In the genomic region with DNA sequence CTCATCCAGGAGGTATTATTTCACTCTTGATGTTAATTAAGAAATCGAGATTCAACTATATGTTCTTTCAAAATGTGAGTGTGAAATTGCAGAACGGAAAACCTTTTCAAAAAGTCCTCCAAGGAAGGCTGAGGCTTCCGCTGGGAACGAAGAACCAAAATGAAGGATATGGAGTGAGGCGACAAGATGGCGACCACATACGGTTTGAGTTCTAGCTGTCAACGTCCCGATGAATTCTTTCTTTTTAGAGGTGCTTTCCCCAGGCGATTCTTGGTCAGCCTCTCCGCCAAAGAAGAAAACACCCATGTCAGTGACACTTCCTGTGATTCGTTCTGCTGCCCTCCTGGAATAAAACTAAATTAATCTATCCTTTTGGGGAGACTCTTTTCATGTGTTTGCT, we compare ENCODE assay signal across 9 cellular contexts.
"Had no signal": no experiment of that assay in that cellular context is flagged by ENCODE, and none has a peak within 500 bp of the region (broad histone marks: within the 10 kb centered on the region; RNA-seq: fewer than 3 reads in every experiment).

No MANE protein-coding gene starts in this region.

- H3K9ac ChIP-seq: KMS-11 had no signal

- DNase-seq: GOT3, H7, HFFc6, KBM-7 had no signal

- H3K4me1 ChIP-seq: HAP-1 had no signal

- ATAC-seq: HCT116, HepG2 had no signal

- FAIRE-seq: HepG2 had no signal

- H3K4me2 ChIP-seq: KMS-11 had no signal

- H3K9me3 ChIP-seq: HAP-1 had no signal

- H3K36me3 ChIP-seq: HAP-1 had no signal

- H3K27ac ChIP-seq: HL-60, KMS-11 had no signal

- H3K4me3 ChIP-seq: HAP-1 had no signal
